Comparison of ENCODE assay signal across 27 cellular contexts in genomic region chr4:113953888-113954287, GRCh38. TPM values are rescaled to one million over a fixed set of nuclear protein-coding genes. Genes with fewer than 3 reads are reported as not detected.
A peak's percentile ranks its signal among the peaks of the same experiment; 100 is the strongest.
DNase-seq lines count a peak whose midpoint lies in the region; ATAC-seq, FAIRE-seq and TF ChIP-seq lines count a peak whose summit lies in the region.
"Had no signal": no experiment of that assay in that cellular context is flagged by ENCODE, and none has a peak within 500 bp of the region (broad histone marks: within the 10 kb centered on the region; RNA-seq: fewer than 3 reads in every experiment).

No MANE protein-coding gene starts in this region.

- H3K27me3 Mint-ChIP-seq in T-helper 17 cell, result peaks cover 15% of the 10 kb centered on the region
- H3K27me3 Mint-ChIP-seq in mesothelial cell of epicardium (ENCODE audit: low read depth), result no peaks in the 10 kb centered on the region
- H3K27me3 Mint-ChIP-seq: CD4-positive, alpha-beta T cell had no signal

- H2AFZ ChIP-seq in osteoblast (ENCODE audit: low read length), result no peak overlapping the region
- H2AFZ ChIP-seq: GM23248 had no signal

- H3K4me3 Mint-ChIP-seq in T-helper 17 cell (no peak overlapping the region), mesothelial cell of epicardium (no peak overlapping the region)
- H3K4me3 Mint-ChIP-seq: CD14-positive monocyte; CD4-positive, alpha-beta T cell; CD8-positive, alpha-beta memory T cell had no signal

- FAIRE-seq in GM12892 (lab: Jason Lieb, UNC), result no peak
- FAIRE-seq: A204.1, D721Med, GM12891, H1 had no signal

- H3K4me2 ChIP-seq in osteoblast (ENCODE audit: insufficient read depth, low read length), result no peak overlapping the region
- H3K4me2 ChIP-seq: BLaER1 treated with 17β-estradiol and CSF1 and Interleukin-3, amounts not matched to agents 10 nM and 100 nM had no signal

- H3K79me2 ChIP-seq in osteoblast (ENCODE audit: insufficient read depth, low read length), result peaks cover 88% of the 10 kb centered on the region

- no TSS peak for BruUV-seq in A673 (replicated peaks; lab: Mats Ljungman, UMichigan)

- no peak for ATAC-seq in T-helper 17 cell
- ATAC-seq in GM19328 (IDR thresholded peaks at IDR 0.05; ENCODE audit: unreplicated experiment), result no peak
- no peak for ATAC-seq in GM21619 (IDR thresholded peaks at IDR 0.05; ENCODE audit: unreplicated experiment)

- H3K4me3 ChIP-seq in A673 (ENCODE audit: low read depth, low read length, poor library complexity, severe bottlenecking) (no peak overlapping the region), osteoblast (ENCODE audit: insufficient read depth, low read length) (no peak overlapping the region)
- H3K4me3 ChIP-seq: BLaER1 treated with 17β-estradiol and CSF1 and Interleukin-3, amounts not matched to agents 10 nM and 100 nM; GM23248 had no signal

- no peaks in the 10 kb centered on the region for H3K27me3 ChIP-seq in A673 (replicated peaks; ENCODE audit: insufficient read depth, low read depth, low read length, poor library complexity)
- no peaks in the 10 kb centered on the region for H3K27me3 ChIP-seq in osteoblast (ENCODE audit: insufficient read depth, low read length)
- H3K27me3 ChIP-seq: BE2C; BLaER1 treated with 17β-estradiol and CSF1 and Interleukin-3, amounts not matched to agents 10 nM and 100 nM had no signal

- peak overlapping the region; percentile 19 for H3K27ac Mint-ChIP-seq in T-helper 17 cell
- H3K27ac Mint-ChIP-seq in mesothelial cell of epicardium, result no peak overlapping the region
- H3K27ac Mint-ChIP-seq: CD14-positive monocyte; CD4-positive, alpha-beta T cell; CD8-positive, alpha-beta memory T cell had no signal

- no peak overlapping the region for H3K27ac ChIP-seq in A673 (ENCODE audit: low read depth, low read length, poor library complexity, severe bottlenecking)
- peak overlapping the region; percentile 18 for H3K27ac ChIP-seq in osteoblast (ENCODE audit: low read depth, low read length)
- H3K27ac ChIP-seq: 22Rv1; BLaER1 treated with 17β-estradiol and CSF1 and Interleukin-3, amounts not matched to agents 10 nM and 100 nM; GM23248 had no signal

- DNase-seq in A673 (ENCODE audit: low spot score), result peak; percentile 43
- no peak for DNase-seq in T-helper 17 cell
- DNase-seq in osteoblast (ENCODE audit: insufficient read length, low spot score, missing footprints), result no peak
- DNase-seq in mesothelial cell of epicardium (ENCODE audit: low spot score in 2 of 2, unreplicated experiment in 2 of 2), result no peak
- DNase-seq in GM12892 (ENCODE audit: insufficient read length), result no peak
- DNase-seq: ACHN; AML-193; BE2C; CD4-positive, alpha-beta T cell; CD8-positive, alpha-beta memory T cell; DMS 273 treated with DMSO at 0.1 percent for 48 hours; DMS79 treated with DMSO at 0.1 percent for 48 hours; GF-D8; GM23248; H7; HCEC 1CT had no signal

- H3K4me1 ChIP-seq in A673 (ENCODE audit: insufficient read depth, low read length, poor library complexity, severe bottlenecking) (peaks cover 73% of the 10 kb centered on the region), osteoblast (ENCODE audit: insufficient read depth, low read length) (peaks cover 38% of the 10 kb centered on the region)
- H3K4me1 ChIP-seq: BE2C had no signal

- H3K36me3 ChIP-seq in A673 (ENCODE audit: insufficient read depth, low read length, poor library complexity, severe bottlenecking), result no peaks in the 10 kb centered on the region
- H3K36me3 ChIP-seq in osteoblast (ENCODE audit: insufficient read depth, low read length), result peaks cover 37% of the 10 kb centered on the region
- H3K36me3 ChIP-seq: BE2C; BLaER1 treated with 17β-estradiol and CSF1 and Interleukin-3, amounts not matched to agents 10 nM and 100 nM had no signal

- H3K9me3 Mint-ChIP-seq in mesothelial cell of epicardium, result no peaks in the 10 kb centered on the region
- H3K9me3 Mint-ChIP-seq: CD14-positive monocyte; CD4-positive, alpha-beta T cell; CD8-positive, alpha-beta memory T cell had no signal

- intact Hi-C loops in A673 (cut with micrococcal nuclease; ENCODE audit: unreplicated experiment), result loop anchor here (2.0 to 10.0 kb wide), 3 partner anchors 117 to 741 kb away; no protein-coding TSS in a partner anchor

- POLR2A ChIA-PET in A673 (lab: Charles Lee; ENCODE audit: low non-redundant PET), result no interaction called here

- CTCF ChIA-PET in A673 (lab: Charles Lee), result interaction anchor here (1.5 kb wide), 1 partner anchor 117 kb away, joined by 6 read pairs; no protein-coding TSS in a partner anchor

- TF ChIP-seq POLR2A in GM12892 (IDR thresholded peaks at IDR 0.05; ENCODE audit: low read depth, low read length), result no peak

- H3K9me3 ChIP-seq in A673 (ENCODE audit: low read depth, low read length, poor library complexity, severe bottlenecking), result no peaks in the 10 kb centered on the region
- no peaks in the 10 kb centered on the region for H3K9me3 ChIP-seq in T-helper 17 cell (ENCODE audit: control insufficient read depth, low read length, poor library complexity, severe bottlenecking)
- no peaks in the 10 kb centered on the region for H3K9me3 ChIP-seq in osteoblast (ENCODE audit: low read depth, low read length)
- H3K9me3 ChIP-seq: BE2C; BLaER1 treated with 17β-estradiol and CSF1 and Interleukin-3, amounts not matched to agents 10 nM and 100 nM had no signal

- no peak for TF ChIP-seq CTCF in A673 (conservative IDR thresholded peaks at IDR 0.05; ENCODE audit: low read depth, low read length)
- no peak for TF ChIP-seq CTCF in osteoblast (IDR thresholded peaks at IDR 0.05; ENCODE audit: extremely low read depth, low read depth, low read length)
- TF ChIP-seq CTCF in mesothelial cell of epicardium (IDR thresholded peaks at IDR 0.05; ENCODE audit: unreplicated experiment), result no peak

- H3K4me1 Mint-ChIP-seq in T-helper 17 cell (peaks cover 16% of the 10 kb centered on the region), mesothelial cell of epicardium (peaks cover 44% of the 10 kb centered on the region)
- H3K4me1 Mint-ChIP-seq: CD14-positive monocyte had no signal

- no peaks in the 10 kb centered on the region for H3K36me3 Mint-ChIP-seq in T-helper 17 cell (ENCODE audit: low read depth)
- no peaks in the 10 kb centered on the region for H3K36me3 Mint-ChIP-seq in mesothelial cell of epicardium
- H3K36me3 Mint-ChIP-seq: CD14-positive monocyte had no signal

- no peaks in the 10 kb centered on the region for H4K20me1 ChIP-seq in osteoblast (ENCODE audit: insufficient read depth, low read length)
- H4K20me1 ChIP-seq: BLaER1 treated with 17β-estradiol and CSF1 and Interleukin-3, amounts not matched to agents 10 nM and 100 nM had no signal

TF ChIP-seq in PFSK-1, 5 proteins besides CTCF, POLR2A, EP300 and RAD21:
- TF ChIP-seq FOXP2 (optimal IDR thresholded peaks at IDR 0.05; ENCODE audit: borderline replicate concordance, extremely low read depth, extremely low read length, insufficient read depth) (no peak), SIN3A (IDR thresholded peaks at IDR 0.05; ENCODE audit: borderline replicate concordance, insufficient read depth, low read length) (no peak), POLR2AphosphoS5 (IDR thresholded peaks at IDR 0.05; ENCODE audit: low read depth, low read length) (0 out of 2 replicates have a peak, but pooled peaks have one; percentile 8), TAF1 (IDR thresholded peaks at IDR 0.05; ENCODE audit: borderline replicate concordance, insufficient read depth, low read length) (no peak), REST (IDR thresholded peaks at IDR 0.05; ENCODE audit: insufficient read depth in 1 of 2, low read depth in 2 of 2, low read length in 2 of 2) (no peak)
TF ChIP-seq in PFSK-1: peak in this region for 1.

RNA-seq across cellular contexts. Expression of gene ARSJ, which starts 25.6 kb away (rescaled TPM):
- total RNA-seq in A673 (2021) (3.8 and 4.6 TPM in 2 replicates), T-helper 17 cell (under 1 TPM in 1 of 2 donors, not detected in 1; 0.45 TPM), osteoblast (18.6 and 24.6 TPM in 2 replicates), mesothelial cell of epicardium (3.1 to 3.8 TPM (median 3.3 TPM) in 3 replicates)
- polyA plus RNA-seq in PFSK-1 (2012; ENCODE audit: insufficient read length, low read depth), result 12.1 TPM
- polyA plus RNA-seq in GM12892 (2012; ENCODE audit: missing spikeins), result not detected
- total RNA-seq: CD4-positive, alpha-beta T cell; CD8-positive, alpha-beta memory T cell; G401 had no signal
- polyA plus RNA-seq: CD14-positive monocyte had no signal
